1 cellular context compared by ENCODE assay signal in the genomic region with DNA sequence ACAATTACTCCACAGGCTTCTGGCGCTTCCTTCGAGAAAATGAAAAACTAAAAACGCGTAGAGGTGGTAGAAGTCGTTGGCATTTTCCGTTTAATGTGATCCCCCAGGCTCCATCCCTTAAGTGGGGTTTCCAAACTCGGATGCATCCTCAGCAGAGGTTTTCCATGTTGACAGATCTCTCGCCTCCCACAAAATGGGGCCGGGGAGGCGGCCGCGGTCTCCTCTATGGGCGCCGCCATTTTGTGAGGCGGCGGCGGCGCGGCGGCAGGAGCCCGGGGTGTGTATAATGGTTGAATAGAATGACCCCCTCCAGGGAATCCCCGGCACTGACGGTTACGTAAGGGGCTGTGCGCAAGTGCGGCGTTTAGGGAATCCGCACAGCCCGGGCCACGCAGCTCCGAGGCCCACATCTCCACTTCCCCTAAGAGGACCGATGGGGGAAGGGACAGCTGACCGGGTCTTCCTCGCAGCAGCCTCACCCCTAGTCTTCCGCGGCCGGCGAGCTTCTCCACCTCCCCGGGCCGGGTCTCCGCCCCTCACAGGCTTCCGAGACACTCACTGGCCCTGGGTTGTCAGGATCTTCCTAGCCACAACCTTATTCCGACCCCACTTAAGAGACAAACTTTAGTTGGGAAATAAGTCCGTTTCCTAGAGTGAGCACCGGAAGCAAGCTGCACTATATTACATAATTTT.
TF ChIP-seq lines count a peak whose summit lies in the region.

No MANE protein-coding gene starts in this region.

TF ChIP-seq in K562, 482 proteins besides CTCF, POLR2A, EP300 and RAD21 (continued from another document):
- TF ChIP-seq ZBTB33 (CRISPR knock-in tag; IDR thresholded peaks at IDR 0.05) (no peak; the same call in 1 of the 2 replicates), SMARCB1 (IDR thresholded peaks at IDR 0.05; ENCODE audit: insufficient read length, low read depth) (no peak), ZNF449 (CRISPR knock-in tag; IDR thresholded peaks at IDR 0.05) (no peak), SAFB (IDR thresholded peaks at IDR 0.05; ENCODE audit: borderline replicate concordance, low read depth, low read length) (no peak), NBN (IDR thresholded peaks at IDR 0.05; ENCODE audit: low read depth) (peak; percentile 91; the same call in 1 of the 2 replicates), CEBPG (CRISPR knock-in tag; IDR thresholded peaks at IDR 0.05) (peak; percentile 64; the same call in 1 of the 2 replicates), CEBPG (tag; conservative IDR thresholded peaks at IDR 0.05 in 1 of 2, IDR thresholded peaks at IDR 0.05 in 1 of 2) (peak; percentile 46 to 53; a peak in 3 of 4 replicates), HMG20B (CRISPR knock-in tag; IDR thresholded peaks at IDR 0.05) (no peak), KAT8 (IDR thresholded peaks at IDR 0.05; ENCODE audit: low read depth) (peak; percentile 98), PATZ1 (CRISPR knock-in tag; IDR thresholded peaks at IDR 0.05; ENCODE audit: borderline replicate concordance) (no peak), EP400 (IDR thresholded peaks at IDR 0.05) (peak; percentile 87), ZNF212 (CRISPR knock-in tag; IDR thresholded peaks at IDR 0.05) (peak; percentile 67; the same call in 1 of the 2 replicates), IRF1 (CRISPR knock-in tag; IDR thresholded peaks at IDR 0.05; ENCODE audit: borderline replicate concordance) (0 out of 2 replicates have a peak, but pooled peaks have one; percentile 58), BCLAF1 (IDR thresholded peaks at IDR 0.05; ENCODE audit: borderline replicate concordance in 1 of 2, control insufficient read depth in 1 of 2, low read depth in 2 of 2, low read length in 1 of 2) (0 out of 4 replicates have a peak, but pooled peaks of 1 of the 2 experiments have one; percentile 33), FOSL1 (tag; conservative IDR thresholded peaks at IDR 0.05) (peak; percentile 52), ZNF785 (CRISPR knock-in tag; IDR thresholded peaks at IDR 0.05) (no peak), BHLHE40 (IDR thresholded peaks at IDR 0.05; ENCODE audit: low read length) (peak; percentile 83), ILF3 (IDR thresholded peaks at IDR 0.05; ENCODE audit: borderline replicate concordance) (no peak), ATF1 (CRISPR knock-in tag; IDR thresholded peaks at IDR 0.05) (0 out of 2 replicates have a peak, but pooled peaks have one; percentile 45), ATF1 (tag; IDR thresholded peaks at IDR 0.05) (peak; percentile 91), BCL6 (CRISPR knock-in tag; IDR thresholded peaks at IDR 0.05) (no peak), ZNF232 (CRISPR knock-in tag; IDR thresholded peaks at IDR 0.05) (no peak), BRCA1 (IDR thresholded peaks at IDR 0.05) (no peak), BRCA1 (CRISPR knock-in tag; IDR thresholded peaks at IDR 0.05) (no peak), TAF7 (tag; IDR thresholded peaks at IDR 0.05) (peak; percentile 81), HES1 (IDR thresholded peaks at IDR 0.05; ENCODE audit: low read depth) (no peak), PHF21A (IDR thresholded peaks at IDR 0.05; ENCODE audit: borderline replicate concordance, low read depth) (peak; percentile 75; the same call in 1 of the 2 replicates), CC2D1A (IDR thresholded peaks at IDR 0.05) (peak; percentile 80), CREB1 (IDR thresholded peaks at IDR 0.05) (peak; percentile 81), CREB1 (CRISPR knock-in tag; IDR thresholded peaks at IDR 0.05) (peak; percentile 81; the same call in 1 of the 2 replicates), FOXJ3 (CRISPR knock-in tag; IDR thresholded peaks at IDR 0.05) (no peak), ZNF644 (tag; IDR thresholded peaks at IDR 0.05; ENCODE audit: low read depth) (no peak), RB1 (IDR thresholded peaks at IDR 0.05; ENCODE audit: low read depth) (peak; percentile 67), NONO (IDR thresholded peaks at IDR 0.05; ENCODE audit: low read depth in 2 of 2, low read length in 1 of 2) (peak; percentile 37 to 81; a peak in 3 of 4 replicates), FOXJ2 (tag; IDR thresholded peaks at IDR 0.05) (no peak)
- TF ChIP-seq, protein P1, sequence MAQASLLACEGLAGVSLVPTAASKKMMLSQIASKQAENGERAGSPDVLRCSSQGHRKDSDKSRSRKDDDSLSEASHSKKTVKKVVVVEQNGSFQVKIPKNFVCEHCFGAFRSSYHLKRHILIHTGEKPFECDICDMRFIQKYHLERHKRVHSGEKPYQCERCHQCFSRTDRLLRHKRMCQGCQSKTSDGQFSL (CRISPR knock-in tag; IDR thresholded peaks at IDR 0.05): no peak
- TF ChIP-seq, protein P1 (tag; IDR thresholded peaks at IDR 0.05): no peak
- TF ChIP-seq, protein P2, sequence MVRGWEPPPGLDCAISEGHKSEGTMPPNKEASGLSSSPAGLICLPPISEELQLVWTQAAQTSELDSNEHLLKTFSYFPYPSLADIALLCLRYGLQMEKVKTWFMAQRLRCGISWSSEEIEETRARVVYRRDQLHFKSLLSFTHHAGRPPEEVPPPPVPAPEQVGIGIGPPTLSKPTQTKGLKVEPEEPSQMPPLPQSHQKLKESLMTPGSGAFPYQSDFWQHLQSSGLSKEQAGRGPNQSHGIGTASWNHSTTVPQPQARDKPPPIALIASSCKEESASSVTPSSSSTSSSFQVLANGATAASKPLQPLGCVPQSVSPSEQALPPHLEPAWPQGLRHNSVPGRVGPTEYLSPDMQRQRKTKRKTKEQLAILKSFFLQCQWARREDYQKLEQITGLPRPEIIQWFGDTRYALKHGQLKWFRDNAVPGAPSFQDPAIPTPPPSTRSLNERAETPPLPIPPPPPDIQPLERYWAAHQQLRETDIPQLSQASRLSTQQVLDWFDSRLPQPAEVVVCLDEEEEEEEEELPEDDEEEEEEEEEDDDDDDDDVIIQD (CRISPR knock-in tag; IDR thresholded peaks at IDR 0.05): no peak
